In the genomic region with DNA sequence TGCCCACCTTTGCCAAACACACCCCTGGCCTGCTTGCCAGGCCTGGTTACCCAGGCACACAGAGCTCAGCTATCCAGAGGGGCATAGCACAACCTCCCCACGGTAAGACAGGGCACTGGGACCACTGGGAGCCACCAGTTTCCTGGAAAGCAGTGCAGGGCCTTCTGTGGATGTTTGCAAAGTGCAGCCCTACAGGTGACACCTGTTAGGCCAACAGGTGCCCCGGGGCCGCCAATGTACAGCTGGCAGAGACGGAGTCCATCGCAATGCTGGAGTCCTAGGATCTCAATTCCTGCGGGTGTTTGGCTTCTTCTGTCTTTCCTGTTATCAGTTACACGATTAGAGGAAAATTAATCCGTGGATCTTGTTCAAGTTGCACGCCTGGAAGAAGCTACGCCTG, we compare ENCODE assay signal across 28 cellular contexts.
"Had no signal": no experiment of that assay in that cellular context is flagged by ENCODE, and none has a peak within 500 bp of the region (broad histone marks: within the 10 kb centered on the region; RNA-seq: fewer than 3 reads in every experiment).

No MANE protein-coding gene starts in this region.

- H3K36me3 ChIP-seq: stomach, suprapubic skin, thoracic aorta, thyroid gland, tibial artery, tibial nerve, transverse colon, upper lobe of left lung, upper lobe of right lung, uterus, vagina had no signal

- DNase-seq: stimulated activated CD4-positive, alpha-beta T cell treated with anti-CD3 and anti-CD28 coated beads, Interleukin-2, amount 100 ng/mL, for 48 hours; stimulated activated CD4-positive, alpha-beta T cell treated with anti-CD3 and anti-CD28 coated beads, Interleukin-4, amount 100 ng/mL, for 1 hour; stimulated activated CD4-positive, alpha-beta T cell treated with anti-CD3 and anti-CD28 coated beads, Interleukin-4, amount 100 ng/mL, for 24 hours; stimulated activated CD4-positive, alpha-beta T cell treated with anti-CD3 and anti-CD28 coated beads, Interleukin-4, amount 100 ng/mL, for 4 hours; stimulated activated CD8-positive, alpha-beta memory T cell treated with anti-CD3 and anti-CD28 coated beads, Interleukin-4, amount 100 ng/mL, for 48 hours; stimulated activated naive B cell treated with anti-CD40 and anti-IgM and Interleukin-4, amounts not matched to agents 10 μg/mL and 1 μg/mL and 100 μg/mL, for 72 hours; stimulated activated naive CD4-positive, alpha-beta T cell; stimulated activated naive CD4-positive, alpha-beta T cell treated with Interleukin-2 at 50 U/mL for 16 hours; stimulated activated naive CD8-positive, alpha-beta T cell treated with anti-CD3 and anti-CD28 coated beads, Interleukin-15, amount 100 ng/mL, for 72 hours; stimulated activated naive CD8-positive, alpha-beta T cell treated with anti-CD3 and anti-CD28 coated beads, Interleukin-15, Interleukin-2, amounts not matched to agents 100 U/mL and 50 U/mL, for 24 hours; stomach; substantia nigra; testis; thyroid gland; transverse colon; trophoblast cell; upper lobe of left lung; upper lobe of right lung; uterus had no signal

- H3K4me3 ChIP-seq: stomach, suprapubic skin, testis, thoracic aorta, thyroid gland, tibial artery, tibial nerve, transverse colon, upper lobe of left lung, upper lobe of right lung, uterus, vagina had no signal

- H3K9me3 ChIP-seq: stomach, suprapubic skin, testis, thoracic aorta, thyroid gland, tibial artery, transverse colon, upper lobe of left lung, upper lobe of right lung, uterus, vagina had no signal

- ATAC-seq: stimulated activated effector memory CD8-positive, alpha-beta T cell treated with anti-CD3 and anti-CD28 coated beads, Interleukin-12 subunit alpha, Interleukin-12 subunit beta, amount 100 ng/mL, for 72 hours; stimulated activated memory B cell treated with anti-CD40 and anti-IgM and Interleukin-4, amounts not matched to agents 10 μg/mL and 1 μg/mL and 100 μg/mL, for 72 hours; stimulated activated naive B cell treated with anti-CD40 and anti-IgM and Interleukin-4, amounts not matched to agents 10 μg/mL and 1 μg/mL and 100 μg/mL, for 72 hours; stimulated activated naive CD8-positive, alpha-beta T cell treated with anti-CD3 and anti-CD28 coated beads, Interleukin-15, amount 100 ng/mL, for 72 hours; stimulated activated naive CD8-positive, alpha-beta T cell treated with anti-CD3 and anti-CD28 coated beads, Interleukin-15, Interleukin-2, amounts not matched to agents 100 U/mL and 50 U/mL, for 24 hours; upper lobe of right lung had no signal

- H3K4me3 Mint-ChIP-seq: stimulated activated effector memory CD8-positive, alpha-beta T cell treated with anti-CD3 and anti-CD28 coated beads, Interleukin-12 subunit alpha, Interleukin-12 subunit beta, amount 100 ng/mL, for 72 hours; stimulated activated memory B cell treated with anti-CD40 and anti-IgM and Interleukin-4, amounts not matched to agents 10 μg/mL and 1 μg/mL and 100 μg/mL, for 72 hours; stimulated activated naive B cell treated with anti-CD40 and anti-IgM and Interleukin-4, amounts not matched to agents 10 μg/mL and 1 μg/mL and 100 μg/mL, for 72 hours; stimulated activated naive CD8-positive, alpha-beta T cell treated with anti-CD3 and anti-CD28 coated beads, Interleukin-15, amount 100 ng/mL, for 72 hours; stimulated activated naive CD8-positive, alpha-beta T cell treated with anti-CD3 and anti-CD28 coated beads, Interleukin-15, Interleukin-2, amounts not matched to agents 100 ng/mL and 50 ng/mL, for 24 hours; type B pancreatic cell had no signal

- H3K27ac ChIP-seq: stomach, suprapubic skin, testis, thoracic aorta, thyroid gland, tibial artery, tibial nerve, transverse colon, upper lobe of left lung, upper lobe of right lung, uterus, vagina had no signal

- H3K4me1 ChIP-seq: stomach, suprapubic skin, testis, thyroid gland, tibial artery, tibial nerve, transverse colon, upper lobe of left lung, upper lobe of right lung, uterus, vagina had no signal

- H3K4me1 Mint-ChIP-seq: stimulated activated effector memory CD8-positive, alpha-beta T cell treated with anti-CD3 and anti-CD28 coated beads, Interleukin-12 subunit alpha, Interleukin-12 subunit beta, amount 100 ng/mL, for 72 hours; stimulated activated memory B cell treated with anti-CD40 and anti-IgM and Interleukin-4, amounts not matched to agents 10 μg/mL and 1 μg/mL and 100 μg/mL, for 72 hours; stimulated activated naive B cell treated with anti-CD40 and anti-IgM and Interleukin-4, amounts not matched to agents 10 μg/mL and 1 μg/mL and 100 μg/mL, for 72 hours; stimulated activated naive CD8-positive, alpha-beta T cell treated with anti-CD3 and anti-CD28 coated beads, Interleukin-15, amount 100 ng/mL, for 72 hours had no signal

- H3K36me3 Mint-ChIP-seq: stimulated activated effector memory CD8-positive, alpha-beta T cell treated with anti-CD3 and anti-CD28 coated beads, Interleukin-12 subunit alpha, Interleukin-12 subunit beta, amount 100 ng/mL, for 72 hours; stimulated activated memory B cell treated with anti-CD40 and anti-IgM and Interleukin-4, amounts not matched to agents 10 μg/mL and 1 μg/mL and 100 μg/mL, for 72 hours; stimulated activated naive B cell treated with anti-CD40 and anti-IgM and Interleukin-4, amounts not matched to agents 10 μg/mL and 1 μg/mL and 100 μg/mL, for 72 hours; type B pancreatic cell had no signal

- H3K27me3 ChIP-seq: suprapubic skin, testis, thyroid gland, tibial nerve, upper lobe of left lung, upper lobe of right lung, uterus, vagina had no signal

- H3K27ac Mint-ChIP-seq: stimulated activated effector memory CD8-positive, alpha-beta T cell treated with anti-CD3 and anti-CD28 coated beads, Interleukin-12 subunit alpha, Interleukin-12 subunit beta, amount 100 ng/mL, for 72 hours; stimulated activated memory B cell treated with anti-CD40 and anti-IgM and Interleukin-4, amounts not matched to agents 10 μg/mL and 1 μg/mL and 100 μg/mL, for 72 hours; stimulated activated naive B cell treated with anti-CD40 and anti-IgM and Interleukin-4, amounts not matched to agents 10 μg/mL and 1 μg/mL and 100 μg/mL, for 72 hours; stimulated activated naive CD8-positive, alpha-beta T cell treated with anti-CD3 and anti-CD28 coated beads, Interleukin-15, amount 100 ng/mL, for 72 hours; stimulated activated naive CD8-positive, alpha-beta T cell treated with anti-CD3 and anti-CD28 coated beads, Interleukin-15, Interleukin-2, amounts not matched to agents 100 ng/mL and 50 ng/mL, for 24 hours; type B pancreatic cell had no signal

- H3K27me3 Mint-ChIP-seq: stimulated activated naive CD8-positive, alpha-beta T cell treated with anti-CD3 and anti-CD28 coated beads, Interleukin-15, amount 100 ng/mL, for 72 hours; stimulated activated naive CD8-positive, alpha-beta T cell treated with anti-CD3 and anti-CD28 coated beads, Interleukin-15, Interleukin-2, amounts not matched to agents 100 ng/mL and 50 ng/mL, for 24 hours had no signal

- H3K9me3 Mint-ChIP-seq: stimulated activated effector memory CD8-positive, alpha-beta T cell treated with anti-CD3 and anti-CD28 coated beads, Interleukin-12 subunit alpha, Interleukin-12 subunit beta, amount 100 ng/mL, for 72 hours; stimulated activated naive CD8-positive, alpha-beta T cell treated with anti-CD3 and anti-CD28 coated beads, Interleukin-15, amount 100 ng/mL, for 72 hours; stimulated activated naive CD8-positive, alpha-beta T cell treated with anti-CD3 and anti-CD28 coated beads, Interleukin-15, Interleukin-2, amounts not matched to agents 100 ng/mL and 50 ng/mL, for 24 hours; type B pancreatic cell had no signal
